Comparison of ENCODE assay signal across 8 cellular contexts in genomic region chr11:67117667-67118058, GRCh38. TPM values are rescaled to one million over a fixed set of nuclear protein-coding genes. Genes with fewer than 3 reads are reported as not detected.
DNase-seq lines count a peak whose midpoint lies in the region; ATAC-seq and TF ChIP-seq lines count a peak whose summit lies in the region.

No MANE protein-coding gene starts in this region.

- H3K4me1 ChIP-seq in body of pancreas: peaks cover 20% of the 10 kb centered on the region

- in situ Hi-C loops in KBM-7 (cut with MboI; ENCODE audit: low pct_unique_long_range_greater_than_20kb, low sequenced_read_pairs): no loop called here

- H3K27me3 ChIP-seq in body of pancreas (no peaks in the 10 kb centered on the region), kidney epithelial cell (ENCODE audit: control insufficient read depth, insufficient read depth, low read length) (no peaks in the 10 kb centered on the region)

- H3K4me3 ChIP-seq in SK-N-MC (no peak overlapping the region), body of pancreas (no peak overlapping the region), kidney epithelial cell (ENCODE audit: low read depth, low read length) (peak overlapping the region; percentile 40)

- H3K36me3 ChIP-seq in SK-N-MC (ENCODE audit: insufficient read depth, low read length) (peaks cover under 1% of the 10 kb centered on the region), body of pancreas (replicated peaks in 1 of 2; ENCODE audit: insufficient read depth in 1 of 2, low read depth in 2 of 2) (no peaks in the 10 kb centered on the region), kidney epithelial cell (ENCODE audit: control insufficient read depth, insufficient read depth, low read length) (no peaks in the 10 kb centered on the region)

- H3K9me3 ChIP-seq in SK-N-MC (ENCODE audit: low read depth, low read length): no peaks in the 10 kb centered on the region
- H3K9me3 ChIP-seq in body of pancreas: no peaks in the 10 kb centered on the region

- DNase-seq in SK-N-MC (ENCODE audit: low read depth, low spot score): no peak
- DNase-seq in body of pancreas: peak in 3 of 4 donors; percentile 7 to 24 (median 15)
- DNase-seq in kidney epithelial cell (ENCODE audit: low read depth): no peak
- DNase-seq in stimulated activated CD4-positive, alpha-beta T cell treated with anti-CD3 and anti-CD28 coated beads, Interleukin-1b, Interleukin-23, amount 100 ng/mL, for 48 hours: peak; percentile 52
- DNase-seq in NCI-H2081 treated with DMSO at 0.1 percent for 48 hours (lab: John Stamatoyannopoulos, UW): no peak
- no peak for DNase-seq in KBM-7

- peak; percentile 0 for ATAC-seq in GM19023 (IDR thresholded peaks at IDR 0.05; ENCODE audit: unreplicated experiment)
- ATAC-seq in body of pancreas: no peak
- ATAC-seq in HG02678 (IDR thresholded peaks at IDR 0.05; ENCODE audit: unreplicated experiment): no peak

- H3K27ac ChIP-seq in SK-N-MC (peak overlapping the region; percentile 85), body of pancreas (peak overlapping the region; percentile 48 to 87 (median 58))

- 37 to 61% methylated on average over 33 to 34 of the region's 44 CpGs for WGBS in body of pancreas, 2 donors

- no peak for TF ChIP-seq CTCF in body of pancreas (IDR thresholded peaks at IDR 0.05)
- no peak for TF ChIP-seq CTCF in kidney epithelial cell (IDR thresholded peaks at IDR 0.05; ENCODE audit: insufficient read depth, low read length, poor library complexity, severe bottlenecking)

- intact Hi-C loops in body of pancreas (cut with DNase I): no loop called here

- peak overlapping the region; percentile 52 for H3K9ac ChIP-seq in SK-N-MC (ENCODE audit: insufficient read length)

- no peak for TF ChIP-seq POLR2A in body of pancreas (IDR thresholded peaks at IDR 0.05)

RNA-seq across cellular contexts. Expression of gene KDM2A, which starts 1.4 kb away (rescaled TPM):
- total RNA-seq in body of pancreas (10 to 100 TPM; 26.5 to 29.0 TPM), kidney epithelial cell (36.2 and 52.1 TPM in 2 replicates)

Comparison
In these comparisons a context has a peak if more than half of its experiments do, and no peak if none do; other contexts are left out.
1. DNase-seq: peak in body of pancreas (3 of 4) and stimulated activated CD4-positive, alpha-beta T cell treated with anti-CD3 and anti-CD28 coated beads, Interleukin-1b, Interleukin-23, amount 100 ng/mL, for 48 hours (single experiment); none in SK-N-MC (single experiment), kidney epithelial cell (single experiment), NCI-H2081 treated with DMSO at 0.1 percent for 48 hours (single experiment) and KBM-7 (single experiment).